Comparison of ENCODE assay signal across 1 cellular context in genomic region chr4:147599764-147600163, GRCh38.
TF ChIP-seq lines count a peak whose summit lies in the region.

No MANE protein-coding gene starts in this region.

TF ChIP-seq in WTC11, 78 proteins besides CTCF, POLR2A, EP300 and RAD21 (continued from another document):
- TF ChIP-seq ARID4B (CRISPR knock-in tag; IDR thresholded peaks at IDR 0.05; ENCODE audit: borderline replicate concordance): no peak
- TF ChIP-seq ZBTB21 (CRISPR knock-in tag; IDR thresholded peaks at IDR 0.05; ENCODE audit: borderline replicate concordance): no peak
- TF ChIP-seq ELF4 (CRISPR knock-in tag; IDR thresholded peaks at IDR 0.05; ENCODE audit: low read depth): no peak
- no peak for TF ChIP-seq ZNF121 (CRISPR knock-in tag; IDR thresholded peaks at IDR 0.05)
- TF ChIP-seq E2F1 (CRISPR knock-in tag; IDR thresholded peaks at IDR 0.05): no peak
- TF ChIP-seq JUN (CRISPR knock-in tag; IDR thresholded peaks at IDR 0.05): no peak
- TF ChIP-seq, protein P1, sequence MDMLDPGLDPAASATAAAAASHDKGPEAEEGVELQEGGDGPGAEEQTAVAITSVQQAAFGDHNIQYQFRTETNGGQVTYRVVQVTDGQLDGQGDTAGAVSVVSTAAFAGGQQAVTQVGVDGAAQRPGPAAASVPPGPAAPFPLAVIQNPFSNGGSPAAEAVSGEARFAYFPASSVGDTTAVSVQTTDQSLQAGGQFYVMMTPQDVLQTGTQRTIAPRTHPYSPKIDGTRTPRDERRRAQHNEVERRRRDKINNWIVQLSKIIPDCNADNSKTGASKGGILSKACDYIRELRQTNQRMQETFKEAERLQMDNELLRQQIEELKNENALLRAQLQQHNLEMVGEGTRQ (CRISPR knock-in tag; IDR thresholded peaks at IDR 0.05): no peak
- no peak for TF ChIP-seq ETV6 (CRISPR knock-in tag; IDR thresholded peaks at IDR 0.05)
- no peak for TF ChIP-seq RELA (CRISPR knock-in tag; IDR thresholded peaks at IDR 0.05; ENCODE audit: borderline replicate concordance)
- TF ChIP-seq NFATC4 (CRISPR knock-in tag; IDR thresholded peaks at IDR 0.05): no peak
- no peak for TF ChIP-seq CREB1 (CRISPR knock-in tag; IDR thresholded peaks at IDR 0.05)
- TF ChIP-seq SMAD4 (CRISPR knock-in tag; IDR thresholded peaks at IDR 0.05): no peak
- no peak for TF ChIP-seq ZNF423 (CRISPR knock-in tag; IDR thresholded peaks at IDR 0.05)
- TF ChIP-seq TCF7 (CRISPR knock-in tag; IDR thresholded peaks at IDR 0.05; ENCODE audit: low read depth): no peak
- TF ChIP-seq, protein P2, sequence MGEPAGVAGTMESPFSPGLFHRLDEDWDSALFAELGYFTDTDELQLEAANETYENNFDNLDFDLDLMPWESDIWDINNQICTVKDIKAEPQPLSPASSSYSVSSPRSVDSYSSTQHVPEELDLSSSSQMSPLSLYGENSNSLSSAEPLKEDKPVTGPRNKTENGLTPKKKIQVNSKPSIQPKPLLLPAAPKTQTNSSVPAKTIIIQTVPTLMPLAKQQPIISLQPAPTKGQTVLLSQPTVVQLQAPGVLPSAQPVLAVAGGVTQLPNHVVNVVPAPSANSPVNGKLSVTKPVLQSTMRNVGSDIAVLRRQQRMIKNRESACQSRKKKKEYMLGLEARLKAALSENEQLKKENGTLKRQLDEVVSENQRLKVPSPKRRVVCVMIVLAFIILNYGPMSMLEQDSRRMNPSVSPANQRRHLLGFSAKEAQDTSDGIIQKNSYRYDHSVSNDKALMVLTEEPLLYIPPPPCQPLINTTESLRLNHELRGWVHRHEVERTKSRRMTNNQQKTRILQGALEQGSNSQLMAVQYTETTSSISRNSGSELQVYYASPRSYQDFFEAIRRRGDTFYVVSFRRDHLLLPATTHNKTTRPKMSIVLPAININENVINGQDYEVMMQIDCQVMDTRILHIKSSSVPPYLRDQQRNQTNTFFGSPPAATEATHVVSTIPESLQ (CRISPR knock-in tag; IDR thresholded peaks at IDR 0.05): no peak
- no peak for TF ChIP-seq TEAD1 (CRISPR knock-in tag; IDR thresholded peaks at IDR 0.05)
- TF ChIP-seq FOXP4 (CRISPR knock-in tag; IDR thresholded peaks at IDR 0.05): no peak
- TF ChIP-seq, protein P3, sequence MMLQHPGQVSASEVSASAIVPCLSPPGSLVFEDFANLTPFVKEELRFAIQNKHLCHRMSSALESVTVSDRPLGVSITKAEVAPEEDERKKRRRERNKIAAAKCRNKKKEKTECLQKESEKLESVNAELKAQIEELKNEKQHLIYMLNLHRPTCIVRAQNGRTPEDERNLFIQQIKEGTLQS (CRISPR knock-in tag; conservative IDR thresholded peaks at IDR 0.05): no peak
